Comparison of ENCODE assay signal across 2 cellular contexts in the genomic region with DNA sequence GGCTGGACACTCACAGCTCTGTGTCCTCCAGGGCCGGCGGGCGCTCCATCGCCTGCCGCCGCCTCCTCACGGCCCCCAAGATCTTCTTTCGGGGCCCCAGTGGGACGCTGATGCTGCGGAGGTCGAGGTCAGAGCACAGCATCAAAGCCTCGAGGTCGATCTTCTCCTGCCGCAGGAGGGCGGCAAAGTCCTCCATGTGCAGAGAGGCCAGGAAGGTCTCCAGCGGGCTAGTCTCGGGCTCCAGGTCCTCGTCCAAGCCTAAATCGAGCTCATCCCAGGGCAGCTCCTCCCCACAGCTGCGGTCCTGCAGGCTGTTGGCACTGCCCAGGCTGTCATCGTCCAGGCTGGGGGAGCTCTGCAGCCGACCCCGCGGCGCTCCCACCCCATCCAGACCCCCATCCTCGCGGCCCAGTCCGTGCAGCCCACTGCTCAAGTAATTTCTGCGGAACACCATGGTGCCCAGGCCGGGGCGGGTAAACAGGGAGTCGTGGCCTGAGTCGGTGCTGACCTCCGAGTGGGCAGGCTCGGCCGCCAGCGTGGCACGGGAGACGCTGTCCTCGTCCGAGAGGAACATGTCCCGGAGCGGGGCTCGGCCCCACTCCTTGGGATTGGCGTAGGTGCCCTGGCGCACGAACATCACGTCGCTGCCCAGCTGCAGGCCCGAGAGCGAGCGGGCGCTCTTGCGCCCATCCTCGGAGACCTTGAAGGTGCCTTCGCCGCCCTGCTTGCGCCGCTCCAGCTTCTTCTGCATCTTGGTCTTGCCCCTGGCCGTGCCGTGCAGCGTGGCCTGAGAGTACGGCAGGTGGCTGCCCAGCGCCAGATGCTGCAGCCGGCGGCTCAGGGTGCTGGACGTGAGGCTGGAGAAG.
TF ChIP-seq lines count a peak whose summit lies in the region.

No MANE protein-coding gene starts in this region.

TF ChIP-seq in WTC11, 78 proteins besides CTCF, POLR2A, EP300 and RAD21:
- TF ChIP-seq, protein P1, sequence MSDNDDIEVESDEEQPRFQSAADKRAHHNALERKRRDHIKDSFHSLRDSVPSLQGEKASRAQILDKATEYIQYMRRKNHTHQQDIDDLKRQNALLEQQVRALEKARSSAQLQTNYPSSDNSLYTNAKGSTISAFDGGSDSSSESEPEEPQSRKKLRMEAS (CRISPR knock-in tag; IDR thresholded peaks at IDR 0.05): peak; percentile 44; the same call in 1 of the 2 replicates
- TF ChIP-seq RELA (CRISPR knock-in tag; IDR thresholded peaks at IDR 0.05; ENCODE audit: borderline replicate concordance) (no peak), FOXP1 (CRISPR knock-in tag; IDR thresholded peaks at IDR 0.05; ENCODE audit: borderline replicate concordance) (0 out of 2 replicates have a peak, but pooled peaks have one; percentile 13)

TF ChIP-seq in HepG2, 621 proteins besides CTCF, POLR2A, EP300 and RAD21 (continues in another document):
- TF ChIP-seq TGIF2 (CRISPR knock-in tag; IDR thresholded peaks at IDR 0.05): no peak
- no peak for TF ChIP-seq ZMYM4 (CRISPR knock-in tag; IDR thresholded peaks at IDR 0.05)
- no peak for TF ChIP-seq NR2F2 (IDR thresholded peaks at IDR 0.05; ENCODE audit: borderline replicate concordance, low read depth)
- TF ChIP-seq GATAD2A (CRISPR knock-in tag; IDR thresholded peaks at IDR 0.05): peak; percentile 13; the same call in 1 of the 2 replicates
- TF ChIP-seq RXRA (CRISPR knock-in tag; IDR thresholded peaks at IDR 0.05): peak; percentile 55; the same call in 1 of the 2 replicates
- TF ChIP-seq, protein P2, sequence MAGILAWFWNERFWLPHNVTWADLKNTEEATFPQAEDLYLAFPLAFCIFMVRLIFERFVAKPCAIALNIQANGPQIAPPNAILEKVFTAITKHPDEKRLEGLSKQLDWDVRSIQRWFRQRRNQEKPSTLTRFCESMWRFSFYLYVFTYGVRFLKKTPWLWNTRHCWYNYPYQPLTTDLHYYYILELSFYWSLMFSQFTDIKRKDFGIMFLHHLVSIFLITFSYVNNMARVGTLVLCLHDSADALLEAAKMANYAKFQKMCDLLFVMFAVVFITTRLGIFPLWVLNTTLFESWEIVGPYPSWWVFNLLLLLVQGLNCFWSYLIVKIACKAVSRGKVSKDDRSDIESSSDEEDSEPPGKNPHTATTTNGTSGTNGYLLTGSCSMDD (CRISPR knock-in tag; IDR thresholded peaks at IDR 0.05): peak; percentile 17; the same call in 1 of the 2 replicates
- TF ChIP-seq ZNF83 (CRISPR knock-in tag; IDR thresholded peaks at IDR 0.05; ENCODE audit: borderline replicate concordance): no peak
- peak; percentile 24; the same call in 1 of the 2 replicates for TF ChIP-seq ZNF776 (CRISPR knock-in tag; IDR thresholded peaks at IDR 0.05)
- TF ChIP-seq, protein P3, sequence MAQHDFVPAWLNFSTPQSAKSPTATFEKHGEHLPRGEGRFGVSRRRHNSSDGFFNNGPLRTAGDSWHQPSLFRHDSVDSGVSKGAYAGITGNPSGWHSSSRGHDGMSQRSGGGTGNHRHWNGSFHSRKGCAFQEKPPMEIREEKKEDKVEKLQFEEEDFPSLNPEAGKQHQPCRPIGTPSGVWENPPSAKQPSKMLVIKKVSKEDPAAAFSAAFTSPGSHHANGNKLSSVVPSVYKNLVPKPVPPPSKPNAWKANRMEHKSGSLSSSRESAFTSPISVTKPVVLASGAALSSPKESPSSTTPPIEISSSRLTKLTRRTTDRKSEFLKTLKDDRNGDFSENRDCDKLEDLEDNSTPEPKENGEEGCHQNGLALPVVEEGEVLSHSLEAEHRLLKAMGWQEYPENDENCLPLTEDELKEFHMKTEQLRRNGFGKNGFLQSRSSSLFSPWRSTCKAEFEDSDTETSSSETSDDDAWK (CRISPR knock-in tag; IDR thresholded peaks at IDR 0.05): no peak
- TF ChIP-seq, protein P4, sequence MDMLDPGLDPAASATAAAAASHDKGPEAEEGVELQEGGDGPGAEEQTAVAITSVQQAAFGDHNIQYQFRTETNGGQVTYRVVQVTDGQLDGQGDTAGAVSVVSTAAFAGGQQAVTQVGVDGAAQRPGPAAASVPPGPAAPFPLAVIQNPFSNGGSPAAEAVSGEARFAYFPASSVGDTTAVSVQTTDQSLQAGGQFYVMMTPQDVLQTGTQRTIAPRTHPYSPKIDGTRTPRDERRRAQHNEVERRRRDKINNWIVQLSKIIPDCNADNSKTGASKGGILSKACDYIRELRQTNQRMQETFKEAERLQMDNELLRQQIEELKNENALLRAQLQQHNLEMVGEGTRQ (IDR thresholded peaks at IDR 0.05; ENCODE audit: low read depth, low read length): no peak
- TF ChIP-seq, protein P4 (CRISPR knock-in tag; IDR thresholded peaks at IDR 0.05; ENCODE audit: borderline replicate concordance): no peak
- TF ChIP-seq KMT2B (CRISPR knock-in tag; IDR thresholded peaks at IDR 0.05): no peak
- no peak for TF ChIP-seq YEATS2 (CRISPR knock-in tag; IDR thresholded peaks at IDR 0.05; ENCODE audit: borderline replicate concordance)
- TF ChIP-seq FOXJ3 (CRISPR knock-in tag; IDR thresholded peaks at IDR 0.05; ENCODE audit: borderline replicate concordance): no peak
- TF ChIP-seq CENPX (CRISPR knock-in tag; IDR thresholded peaks at IDR 0.05): no peak
- no peak for TF ChIP-seq ZSCAN20 (CRISPR knock-in tag; IDR thresholded peaks at IDR 0.05; ENCODE audit: borderline replicate concordance)
- TF ChIP-seq, protein P5, sequence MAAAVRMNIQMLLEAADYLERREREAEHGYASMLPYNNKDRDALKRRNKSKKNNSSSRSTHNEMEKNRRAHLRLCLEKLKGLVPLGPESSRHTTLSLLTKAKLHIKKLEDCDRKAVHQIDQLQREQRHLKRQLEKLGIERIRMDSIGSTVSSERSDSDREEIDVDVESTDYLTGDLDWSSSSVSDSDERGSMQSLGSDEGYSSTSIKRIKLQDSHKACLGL (CRISPR knock-in tag; IDR thresholded peaks at IDR 0.05): peak; percentile 53; the same call in 1 of the 2 replicates
- TF ChIP-seq EZH2 (conservative IDR thresholded peaks at IDR 0.05; ENCODE audit: low read depth, low read length): no peak
- 0 out of 2 replicates have a peak, but pooled peaks have one; percentile 14 for TF ChIP-seq FOXO1 (CRISPR knock-in tag; IDR thresholded peaks at IDR 0.05)
- no peak for TF ChIP-seq JUND (CRISPR knock-in tag; IDR thresholded peaks at IDR 0.05)
- TF ChIP-seq, protein P6, sequence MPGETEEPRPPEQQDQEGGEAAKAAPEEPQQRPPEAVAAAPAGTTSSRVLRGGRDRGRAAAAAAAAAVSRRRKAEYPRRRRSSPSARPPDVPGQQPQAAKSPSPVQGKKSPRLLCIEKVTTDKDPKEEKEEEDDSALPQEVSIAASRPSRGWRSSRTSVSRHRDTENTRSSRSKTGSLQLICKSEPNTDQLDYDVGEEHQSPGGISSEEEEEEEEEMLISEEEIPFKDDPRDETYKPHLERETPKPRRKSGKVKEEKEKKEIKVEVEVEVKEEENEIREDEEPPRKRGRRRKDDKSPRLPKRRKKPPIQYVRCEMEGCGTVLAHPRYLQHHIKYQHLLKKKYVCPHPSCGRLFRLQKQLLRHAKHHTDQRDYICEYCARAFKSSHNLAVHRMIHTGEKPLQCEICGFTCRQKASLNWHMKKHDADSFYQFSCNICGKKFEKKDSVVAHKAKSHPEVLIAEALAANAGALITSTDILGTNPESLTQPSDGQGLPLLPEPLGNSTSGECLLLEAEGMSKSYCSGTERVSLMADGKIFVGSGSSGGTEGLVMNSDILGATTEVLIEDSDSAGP (CRISPR knock-in tag; IDR thresholded peaks at IDR 0.05; ENCODE audit: borderline replicate concordance): peak; percentile 50; the same call in 1 of the 2 replicates
- TF ChIP-seq ZNF883 (CRISPR knock-in tag; IDR thresholded peaks at IDR 0.05; ENCODE audit: not compliant biosample characterization): peak; percentile 68
- TF ChIP-seq, protein P7, sequence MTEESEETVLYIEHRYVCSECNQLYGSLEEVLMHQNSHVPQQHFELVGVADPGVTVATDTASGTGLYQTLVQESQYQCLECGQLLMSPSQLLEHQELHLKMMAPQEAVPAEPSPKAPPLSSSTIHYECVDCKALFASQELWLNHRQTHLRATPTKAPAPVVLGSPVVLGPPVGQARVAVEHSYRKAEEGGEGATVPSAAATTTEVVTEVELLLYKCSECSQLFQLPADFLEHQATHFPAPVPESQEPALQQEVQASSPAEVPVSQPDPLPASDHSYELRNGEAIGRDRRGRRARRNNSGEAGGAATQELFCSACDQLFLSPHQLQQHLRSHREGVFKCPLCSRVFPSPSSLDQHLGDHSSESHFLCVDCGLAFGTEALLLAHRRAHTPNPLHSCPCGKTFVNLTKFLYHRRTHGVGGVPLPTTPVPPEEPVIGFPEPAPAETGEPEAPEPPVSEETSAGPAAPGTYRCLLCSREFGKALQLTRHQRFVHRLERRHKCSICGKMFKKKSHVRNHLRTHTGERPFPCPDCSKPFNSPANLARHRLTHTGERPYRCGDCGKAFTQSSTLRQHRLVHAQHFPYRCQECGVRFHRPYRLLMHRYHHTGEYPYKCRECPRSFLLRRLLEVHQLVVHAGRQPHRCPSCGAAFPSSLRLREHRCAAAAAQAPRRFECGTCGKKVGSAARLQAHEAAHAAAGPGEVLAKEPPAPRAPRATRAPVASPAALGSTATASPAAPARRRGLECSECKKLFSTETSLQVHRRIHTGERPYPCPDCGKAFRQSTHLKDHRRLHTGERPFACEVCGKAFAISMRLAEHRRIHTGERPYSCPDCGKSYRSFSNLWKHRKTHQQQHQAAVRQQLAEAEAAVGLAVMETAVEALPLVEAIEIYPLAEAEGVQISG (CRISPR knock-in tag; IDR thresholded peaks at IDR 0.05): peak; percentile 18; the same call in 1 of the 2 replicates
- 0 out of 2 replicates have a peak, but pooled peaks have one; percentile 40 for TF ChIP-seq ZNF792 (CRISPR knock-in tag; IDR thresholded peaks at IDR 0.05)
- TF ChIP-seq, protein P8, sequence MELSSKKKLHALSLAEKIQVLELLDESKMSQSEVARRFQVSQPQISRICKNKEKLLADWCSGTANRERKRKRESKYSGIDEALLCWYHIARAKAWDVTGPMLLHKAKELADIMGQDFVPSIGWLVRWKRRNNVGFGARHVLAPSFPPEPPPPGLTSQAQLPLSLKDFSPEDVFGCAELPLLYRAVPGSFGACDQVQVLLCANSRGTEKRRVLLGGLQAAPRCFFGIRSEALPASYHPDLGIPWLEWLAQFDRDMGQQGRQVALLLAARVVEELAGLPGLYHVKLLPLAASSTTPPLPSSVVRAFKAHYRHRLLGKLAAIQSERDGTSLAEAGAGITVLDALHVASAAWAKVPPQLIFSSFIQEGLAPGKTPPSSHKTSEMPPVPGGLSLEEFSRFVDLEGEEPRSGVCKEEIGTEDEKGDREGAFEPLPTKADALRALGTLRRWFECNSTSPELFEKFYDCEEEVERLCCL (CRISPR knock-in tag; IDR thresholded peaks at IDR 0.05; ENCODE audit: borderline replicate concordance): no peak
- TF ChIP-seq EHMT2 (IDR thresholded peaks at IDR 0.05; ENCODE audit: borderline replicate concordance, low read depth, low read length): no peak
- TF ChIP-seq HNF4G (IDR thresholded peaks at IDR 0.05; ENCODE audit: borderline replicate concordance, low read depth, low read length): no peak
- no peak for TF ChIP-seq HNF4G (CRISPR knock-in tag; IDR thresholded peaks at IDR 0.05; ENCODE audit: borderline replicate concordance, low read depth)
- no peak for TF ChIP-seq TBX2 (CRISPR knock-in tag; IDR thresholded peaks at IDR 0.05; ENCODE audit: borderline replicate concordance)
- no peak for TF ChIP-seq KLF11 (CRISPR knock-in tag; IDR thresholded peaks at IDR 0.05)
- 0 out of 2 replicates have a peak, but pooled peaks have one; percentile 26 for TF ChIP-seq SALL1 (CRISPR knock-in tag; IDR thresholded peaks at IDR 0.05)
- TF ChIP-seq, protein P9, sequence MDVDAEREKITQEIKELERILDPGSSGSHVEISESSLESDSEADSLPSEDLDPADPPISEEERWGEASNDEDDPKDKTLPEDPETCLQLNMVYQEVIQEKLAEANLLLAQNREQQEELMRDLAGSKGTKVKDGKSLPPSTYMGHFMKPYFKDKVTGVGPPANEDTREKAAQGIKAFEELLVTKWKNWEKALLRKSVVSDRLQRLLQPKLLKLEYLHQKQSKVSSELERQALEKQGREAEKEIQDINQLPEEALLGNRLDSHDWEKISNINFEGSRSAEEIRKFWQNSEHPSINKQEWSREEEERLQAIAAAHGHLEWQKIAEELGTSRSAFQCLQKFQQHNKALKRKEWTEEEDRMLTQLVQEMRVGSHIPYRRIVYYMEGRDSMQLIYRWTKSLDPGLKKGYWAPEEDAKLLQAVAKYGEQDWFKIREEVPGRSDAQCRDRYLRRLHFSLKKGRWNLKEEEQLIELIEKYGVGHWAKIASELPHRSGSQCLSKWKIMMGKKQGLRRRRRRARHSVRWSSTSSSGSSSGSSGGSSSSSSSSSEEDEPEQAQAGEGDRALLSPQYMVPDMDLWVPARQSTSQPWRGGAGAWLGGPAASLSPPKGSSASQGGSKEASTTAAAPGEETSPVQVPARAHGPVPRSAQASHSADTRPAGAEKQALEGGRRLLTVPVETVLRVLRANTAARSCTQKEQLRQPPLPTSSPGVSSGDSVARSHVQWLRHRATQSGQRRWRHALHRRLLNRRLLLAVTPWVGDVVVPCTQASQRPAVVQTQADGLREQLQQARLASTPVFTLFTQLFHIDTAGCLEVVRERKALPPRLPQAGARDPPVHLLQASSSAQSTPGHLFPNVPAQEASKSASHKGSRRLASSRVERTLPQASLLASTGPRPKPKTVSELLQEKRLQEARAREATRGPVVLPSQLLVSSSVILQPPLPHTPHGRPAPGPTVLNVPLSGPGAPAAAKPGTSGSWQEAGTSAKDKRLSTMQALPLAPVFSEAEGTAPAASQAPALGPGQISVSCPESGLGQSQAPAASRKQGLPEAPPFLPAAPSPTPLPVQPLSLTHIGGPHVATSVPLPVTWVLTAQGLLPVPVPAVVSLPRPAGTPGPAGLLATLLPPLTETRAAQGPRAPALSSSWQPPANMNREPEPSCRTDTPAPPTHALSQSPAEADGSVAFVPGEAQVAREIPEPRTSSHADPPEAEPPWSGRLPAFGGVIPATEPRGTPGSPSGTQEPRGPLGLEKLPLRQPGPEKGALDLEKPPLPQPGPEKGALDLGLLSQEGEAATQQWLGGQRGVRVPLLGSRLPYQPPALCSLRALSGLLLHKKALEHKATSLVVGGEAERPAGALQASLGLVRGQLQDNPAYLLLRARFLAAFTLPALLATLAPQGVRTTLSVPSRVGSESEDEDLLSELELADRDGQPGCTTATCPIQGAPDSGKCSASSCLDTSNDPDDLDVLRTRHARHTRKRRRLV (CRISPR knock-in tag; IDR thresholded peaks at IDR 0.05): no peak
- no peak for TF ChIP-seq DR1 (CRISPR knock-in tag; IDR thresholded peaks at IDR 0.05)
- peak; percentile 60; the same call in 1 of the 2 replicates for TF ChIP-seq NR2F6 (IDR thresholded peaks at IDR 0.05)
- TF ChIP-seq NR2F6 (CRISPR knock-in tag; IDR thresholded peaks at IDR 0.05): peak; percentile 81
- TF ChIP-seq NR3C1 (CRISPR knock-in tag; IDR thresholded peaks at IDR 0.05): no peak
- TF ChIP-seq NFYB (CRISPR knock-in tag; IDR thresholded peaks at IDR 0.05): no peak
- no peak for TF ChIP-seq U2AF1 (optimal IDR thresholded peaks at IDR 0.05; ENCODE audit: low read depth, low read length)
- TF ChIP-seq STAG1 (CRISPR knock-in tag; IDR thresholded peaks at IDR 0.05): peak; percentile 85
